In genomic region chr7:73667344-73668102, GRCh38 we compare ENCODE assay signal across 8 cellular contexts. TPM values are rescaled to one million over a fixed set of nuclear protein-coding genes. Genes with fewer than 3 reads are reported as not detected.
DNase-seq lines count a peak whose midpoint lies in the region; ATAC-seq and TF ChIP-seq lines count a peak whose summit lies in the region.

VPS37D (plus strand) TSS chr7:73667831; CDS start chr7:73667959, 128 bp downstream.

- H3K4me1 Mint-ChIP-seq in CD8-positive, alpha-beta T cell (ENCODE audit: low read depth): peaks cover 7% of the 10 kb centered on the region

- POLR2A ChIA-PET in CD8-positive, alpha-beta T cell (lab: Charles Lee): interaction anchor here (0.9 to 1.2 kb wide), 2 partner anchors 9 to 50 kb away, joined by 3 read pairs; no protein-coding TSS in a partner anchor

- H3K9me3 ChIP-seq in CD8-positive, alpha-beta T cell (ENCODE audit: low read length): no peaks in the 10 kb centered on the region

- H3K27ac ChIP-seq in CD8-positive, alpha-beta T cell (ENCODE audit: low read depth, low read length): no peak within 1 kb of the TSS
- H3K27ac ChIP-seq in epithelial cell of prostate: no peak within 1 kb of the TSS

- H3K9me3 Mint-ChIP-seq in CD8-positive, alpha-beta T cell: peaks cover 4% of the 10 kb centered on the region

- no peak within 1 kb of the TSS for H3K27ac Mint-ChIP-seq in CD8-positive, alpha-beta T cell

- TF ChIP-seq CTCF in CD8-positive, alpha-beta T cell (IDR thresholded peaks at IDR 0.05): peak; percentile 62

- no peaks in the 10 kb centered on the region for H3K36me3 ChIP-seq in CD8-positive, alpha-beta T cell (ENCODE audit: insufficient read depth, low read length)

- no peaks in the 10 kb centered on the region for H3K36me3 Mint-ChIP-seq in CD8-positive, alpha-beta T cell

- ATAC-seq in CD8-positive, alpha-beta T cell: peak; percentile 92
- ATAC-seq in GM19455 (IDR thresholded peaks at IDR 0.05; ENCODE audit: unreplicated experiment): peak; percentile 86

- H3K27me3 ChIP-seq in CD8-positive, alpha-beta T cell (ENCODE audit: insufficient read depth, low read length): no peaks in the 10 kb centered on the region

- peak within 1 kb of the TSS; percentile 83 for H3K4me3 Mint-ChIP-seq in CD8-positive, alpha-beta T cell

- peaks cover 11% of the 10 kb centered on the region for H3K4me1 ChIP-seq in CD8-positive, alpha-beta T cell (ENCODE audit: insufficient read depth, low read length)

- CTCF ChIA-PET in CD8-positive, alpha-beta T cell (lab: Charles Lee): interaction anchor here (0.6 to 3.1 kb wide), 9 partner anchors 20 to 124 kb away, joined by 3 to 14 read pairs (median 4); partner anchors contain the start of gene STX1A

- H3K4me3 ChIP-seq in CD8-positive, alpha-beta T cell (ENCODE audit: low read depth, low read length): peak within 1 kb of the TSS; percentile 37

- peak; percentile 84 to 98 (median 92) for DNase-seq in CD8-positive, alpha-beta T cell
- DNase-seq in HPDE6-E6E7 (ENCODE audit: extremely low spot score): peak; percentile 91
- peak; percentile 95 to 100 for DNase-seq in NOMO-1 (lab: John Stamatoyannopoulos, UW; ENCODE audit: unreplicated experiment in 2 of 2)
- peak; percentile 100 for DNase-seq in activated CD8-positive, alpha-beta memory T cell treated with anti-CD3 and anti-CD28 coated beads, Interleukin-2, amount 50 U/mL, for 48 hours
- DNase-seq in epithelial cell of prostate (ENCODE audit: low read depth, low spot score): peak; percentile 18
- peak; percentile 92 for DNase-seq in mucosa of gallbladder (ENCODE audit: low spot score)
- peak; percentile 83 to 84 for DNase-seq in stimulated activated CD8-positive, alpha-beta memory T cell treated with anti-CD3 and anti-CD28 coated beads, Interleukin-4, amount 100 ng/mL, for 1 hour (ENCODE audit: low read depth in 2 of 2, low spot score in 1 of 2)

- intact Hi-C loops in CD8-positive, alpha-beta T cell (cut with DNase I, micrococcal nuclease): loop anchor here (1.0 to 5.0 kb wide), 11 partner anchors 16 to 840 kb away; partner anchors contain the start of genes BUD23 (in 2 of the 2), DNAJC30 (in 2 of the 2), STX1A (in 2 of the 2) and BAZ1B (in 1 of the 2)

- H3K27me3 Mint-ChIP-seq in CD8-positive, alpha-beta T cell (ENCODE audit: low read depth): peaks cover 24% of the 10 kb centered on the region

RNA-seq across cellular contexts. Expression of gene VPS37D, which starts in this region (rescaled TPM):
- total RNA-seq in CD8-positive, alpha-beta T cell: 1 to 10 TPM in 1 of 2 experiments, under 1 TPM in 1; 0.89 to 1.3 TPM
- 13.5 TPM for total RNA-seq in mucosa of gallbladder

Comparison
In these comparisons a context has a peak if more than half of its experiments do, and no peak if none do; other contexts are left out.
1. DNase-seq: peak in every context shown above with its lines; median percentile 100 in activated CD8-positive, alpha-beta memory T cell treated with anti-CD3 and anti-CD28 coated beads, Interleukin-2, amount 50 U/mL, for 48 hours; 98 in NOMO-1; 92 in CD8-positive, alpha-beta T cell; 92 in mucosa of gallbladder; 91 in HPDE6-E6E7; 84 in stimulated activated CD8-positive, alpha-beta memory T cell treated with anti-CD3 and anti-CD28 coated beads, Interleukin-4, amount 100 ng/mL, for 1 hour; 18 in epithelial cell of prostate.